In the genomic region with DNA sequence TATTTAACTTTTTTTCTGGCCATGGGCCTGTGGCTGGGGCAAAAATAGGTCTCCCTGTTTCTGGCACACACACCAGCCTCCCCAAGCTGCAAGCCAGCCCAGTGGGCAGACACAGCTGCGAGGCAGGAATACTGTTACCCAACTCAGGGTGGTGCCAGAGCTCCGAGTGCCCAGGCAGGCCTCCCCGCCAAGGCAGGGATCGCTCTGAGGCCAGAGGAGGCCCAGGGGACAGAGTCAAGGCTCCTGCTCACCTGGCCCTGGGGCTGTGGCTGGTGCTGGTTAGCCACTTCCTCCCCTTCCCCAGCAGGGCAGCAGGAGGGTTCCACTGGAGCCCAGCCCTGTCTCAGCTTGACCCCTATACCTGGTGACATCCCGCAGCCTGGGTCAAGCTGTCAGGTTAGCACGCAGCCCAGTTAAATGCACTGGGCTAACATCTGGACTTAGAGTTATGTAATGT, we compare ENCODE assay signal across 9 cellular contexts.
DNase-seq lines count a peak whose midpoint lies in the region; ATAC-seq, FAIRE-seq and TF ChIP-seq lines count a peak whose summit lies in the region.
"Had no signal": no experiment of that assay in that cellular context is flagged by ENCODE, and none has a peak within 500 bp of the region (broad histone marks: within the 10 kb centered on the region; RNA-seq: fewer than 3 reads in every experiment).

No MANE protein-coding gene starts in this region.

- H3K9ac ChIP-seq in HUES48 (ENCODE audit: low read depth, low read length) (peak overlapping the region; percentile 39; the same call in 1 of the 2 replicates), GM12878 (ENCODE audit: control insufficient read depth, insufficient read depth, low read length) (no peak overlapping the region)

- FAIRE-seq in GM12878 (lab: Jason Lieb, UNC): no peak
- FAIRE-seq: endothelial cell of umbilical vein had no signal

- H3K4me3 Mint-ChIP-seq in osteocyte (ENCODE audit: unreplicated experiment): no peak overlapping the region

- H2AFZ ChIP-seq in GM12878 (ENCODE audit: control insufficient read depth, low read depth, low read length): no peak overlapping the region

- no peaks in the 10 kb centered on the region for H3K36me3 Mint-ChIP-seq in osteocyte (ENCODE audit: unreplicated experiment)

- CTCF ChIA-PET in GM12878 (lab: Yijun Ruan, JAX): interaction anchor here (0.6 to 5.7 kb wide), 37 partner anchors 10 to 584 kb away, joined by 3 to 47 read pairs (median 5); partner anchors contain the start of gene EPAS1

- peaks cover 20% of the 10 kb centered on the region for H3K4me1 ChIP-seq in HUES48 (ENCODE audit: control insufficient read depth, insufficient read depth, low read length)
- peaks cover 14% of the 10 kb centered on the region for H3K4me1 ChIP-seq in GM12878 (ENCODE audit: control insufficient read depth, insufficient read depth, low read length)

- TF ChIP-seq RAD21 in GM12878 (IDR thresholded peaks at IDR 0.05; ENCODE audit: insufficient read depth, low read depth, low read length): peak; percentile 48; the same call in 1 of the 2 replicates

- H3K9me3 Mint-ChIP-seq in osteocyte (ENCODE audit: unreplicated experiment): peaks cover 1% of the 10 kb centered on the region

- RAD21 ChIA-PET in GM12878 (lab: Charles Lee; ENCODE audit: unreplicated experiment): interaction anchor here (0.6 to 6.3 kb wide), 31 partner anchors 9 to 361 kb away, joined by 3 to 79 read pairs (median 5); partner anchors contain the start of gene EPAS1

- POLR2A ChIA-PET in GM12878 (lab: Charles Lee): interaction anchor here (0.8 to 4.1 kb wide), 12 partner anchors 10 to 150 kb away, joined by 3 to 28 read pairs (median 5); partner anchors contain the start of gene EPAS1

- WGBS in GM12878 (ENCODE audit: insufficient coverage, insufficient replicate concordance, low lambda C conversion rate, missing lambda C conversion rate): 26% methylated on average over 6 of the region's 6 CpGs

- BruUV-seq in GM12878 (replicated peaks; lab: Mats Ljungman, UMichigan): TSS peak; percentile 97

- SMC1A ChIA-PET in GM12878 (lab: Charles Lee; ENCODE audit: uncharacterized antibody, unreplicated experiment): interaction anchor here (1.0 to 6.2 kb wide), 38 partner anchors 9 to 339 kb away, joined by 3 to 82 read pairs (median 8); partner anchors contain the start of gene EPAS1

- no peaks in the 10 kb centered on the region for H3K79me2 ChIP-seq in GM12878 (ENCODE audit: control insufficient read depth, insufficient read depth, low read length)

- H3K36me3 ChIP-seq in HUES48 (ENCODE audit: control insufficient read depth, insufficient read depth, low read length) (no peaks in the 10 kb centered on the region), GM12878 (ENCODE audit: control insufficient read depth in 2 of 2, insufficient read depth in 2 of 2, low read length in 1 of 2) (no peaks in the 10 kb centered on the region)

- DNase-seq in GM12864 (ENCODE audit: low read depth) (no peak), GM12878 (ENCODE audit: low read depth, low spot score) (peak; percentile 37), osteocyte (ENCODE audit: extremely low spot score, unreplicated experiment) (peak; percentile 81), DMS79 treated with DMSO at 0.1 percent for 48 hours (lab: John Stamatoyannopoulos, UW) (no peak), NCI-H748 (lab: John Stamatoyannopoulos, UW; ENCODE audit: unreplicated experiment) (no peak), NCI-H1694 (lab: John Stamatoyannopoulos, UW) (no peak)

- peak overlapping the region; percentile 96 for H3K27ac ChIP-seq in HUES48 (ENCODE audit: low read depth, low read length)
- H3K27ac ChIP-seq in GM12878 (ENCODE audit: control insufficient read depth, insufficient read depth): peak overlapping the region; percentile 36

- 0 out of 2 replicates have a peak overlapping the region, but pooled peaks have one; percentile 1 for H3K4me2 ChIP-seq in GM12878 (ENCODE audit: control insufficient read depth, insufficient read depth)

- peaks cover 7% of the 10 kb centered on the region for H3K27me3 Mint-ChIP-seq in osteocyte (ENCODE audit: unreplicated experiment)

- H3K4me3 ChIP-seq in GM12864 (ENCODE audit: low read depth, low read length) (no peak overlapping the region), HUES48 (ENCODE audit: low read depth, low read length) (no peak overlapping the region), GM12878 (no peak overlapping the region)

- no peaks in the 10 kb centered on the region for H4K20me1 ChIP-seq in GM12878 (ENCODE audit: control insufficient read depth, insufficient read depth)

- no peak overlapping the region for H3K27ac Mint-ChIP-seq in osteocyte (ENCODE audit: unreplicated experiment)

- H3K9me3 ChIP-seq in HUES48 (ENCODE audit: control insufficient read depth, insufficient read depth, low read length): no peaks in the 10 kb centered on the region
- no peaks in the 10 kb centered on the region; the same call in 2 of the 3 replicates for H3K9me3 ChIP-seq in GM12878 (replicated peaks; ENCODE audit: control insufficient read depth, insufficient read depth, low read length)

- in situ Hi-C loops in GM12878 (cut with MboI): no loop called here

- ATAC-seq in GM21381 (IDR thresholded peaks at IDR 0.05; ENCODE audit: unreplicated experiment): peak; percentile 57
- peak; percentile 86 for ATAC-seq in GM12878

- intact Hi-C loops in GM12878 (cut with micrococcal nuclease; ENCODE audit: unreplicated experiment): loop anchor here (1.0 to 2.0 kb wide), 4 partner anchors 16 to 231 kb away; no protein-coding TSS in a partner anchor

- no peaks in the 10 kb centered on the region for H3K27me3 ChIP-seq in HUES48 (ENCODE audit: control insufficient read depth, insufficient read depth, low read length)
- no peaks in the 10 kb centered on the region for H3K27me3 ChIP-seq in GM12878 (replicated peaks in 1 of 2; ENCODE audit: control insufficient read depth in 2 of 2, insufficient read depth in 2 of 2, low read length in 1 of 2)

- TF ChIP-seq EP300 in GM12878 (IDR thresholded peaks at IDR 0.05; ENCODE audit: borderline replicate concordance in 1 of 2, control insufficient read depth in 1 of 2, low read depth in 2 of 2, low read length in 2 of 2): no peak

- TF ChIP-seq POLR2A in GM12878 (IDR thresholded peaks at IDR 0.05; ENCODE audit: low read depth, low read length): no peak

- TF ChIP-seq CTCF in GM12864 (IDR thresholded peaks at IDR 0.05; ENCODE audit: low read depth, low read length, missing control alignments) (peak; percentile 10), GM12878 (IDR thresholded peaks at IDR 0.05 in 2 of 3, conservative IDR thresholded peaks at IDR 0.05 in 1 of 3; ENCODE audit: control insufficient read depth in 2 of 3, extremely low read depth in 1 of 3, insufficient read depth in 1 of 3, low read depth in 3 of 3, low read length in 3 of 3) (peak; percentile 4 to 61 (median 45); a peak in 3 of 6 replicates), osteocyte (IDR thresholded peaks at IDR 0.05) (peak; percentile 16)

- peaks cover 10% of the 10 kb centered on the region for H3K4me1 Mint-ChIP-seq in osteocyte (ENCODE audit: unreplicated experiment)

TF ChIP-seq in GM12878, 131 proteins besides CTCF, POLR2A, EP300 and RAD21 (continues in another document):
- TF ChIP-seq PKNOX1 (IDR thresholded peaks at IDR 0.05) (no peak), RBBP5 (conservative IDR thresholded peaks at IDR 0.05) (no peak), LARP7 (IDR thresholded peaks at IDR 0.05) (peak; percentile 73; the same call in 1 of the 2 replicates), KDM1A (IDR thresholded peaks at IDR 0.05; ENCODE audit: borderline replicate concordance) (no peak), SREBF1 (IDR thresholded peaks at IDR 0.05; ENCODE audit: low read length) (no peak), CREM (IDR thresholded peaks at IDR 0.05; ENCODE audit: low read depth) (no peak), BHLHE40 (IDR thresholded peaks at IDR 0.05; ENCODE audit: borderline replicate concordance in 1 of 2, low read depth in 2 of 2, low read length in 1 of 2) (peak in 1 of 2 experiments; percentile 68; a peak in 2 of 4 replicates), IKZF1 (conservative IDR thresholded peaks at IDR 0.05) (peak; percentile 69), MEF2B (IDR thresholded peaks at IDR 0.05; ENCODE audit: partially characterized antibody, poor library complexity, severe bottlenecking) (peak; percentile 69), NR2C1 (IDR thresholded peaks at IDR 0.05) (peak; percentile 43; the same call in 1 of the 2 replicates), ZNF217 (IDR thresholded peaks at IDR 0.05) (0 out of 2 replicates have a peak, but pooled peaks have one; percentile 11), GATAD2B (conservative IDR thresholded peaks at IDR 0.05; ENCODE audit: low read depth) (peak; percentile 91; the same call in 1 of the 2 replicates), ZBED1 (IDR thresholded peaks at IDR 0.05; ENCODE audit: borderline replicate concordance) (no peak), NR2F1 (conservative IDR thresholded peaks at IDR 0.05) (peak; percentile 87), BACH1 (IDR thresholded peaks at IDR 0.05; ENCODE audit: borderline replicate concordance) (peak; percentile 64; the same call in 1 of the 2 replicates), ZSCAN29 (IDR thresholded peaks at IDR 0.05) (0 out of 2 replicates have a peak, but pooled peaks have one; percentile 44), NBN (IDR thresholded peaks at IDR 0.05) (no peak), POLR2AphosphoS5 (IDR thresholded peaks at IDR 0.05; ENCODE audit: low read length) (no peak), STAT1 (conservative IDR thresholded peaks at IDR 0.05) (no peak), SMC3 (IDR thresholded peaks at IDR 0.05; ENCODE audit: borderline replicate concordance, low read length) (peak; percentile 42; the same call in 1 of the 2 replicates)

Comparison
In these comparisons a context has a peak if more than half of its experiments do, and no peak if none do; other contexts are left out.
1. DNase-seq: peak in GM12878 (single experiment) and osteocyte (single experiment); none in GM12864 (single experiment), DMS79 treated with DMSO at 0.1 percent for 48 hours (single experiment), NCI-H748 (single experiment) and NCI-H1694 (single experiment).
2. Peak in every context shown above with its lines, with median percentiles within 50 percentile points of each other: CTCF ChIP-seq.